Comparison of ENCODE assay signal across 31 cellular contexts in the genomic region with DNA sequence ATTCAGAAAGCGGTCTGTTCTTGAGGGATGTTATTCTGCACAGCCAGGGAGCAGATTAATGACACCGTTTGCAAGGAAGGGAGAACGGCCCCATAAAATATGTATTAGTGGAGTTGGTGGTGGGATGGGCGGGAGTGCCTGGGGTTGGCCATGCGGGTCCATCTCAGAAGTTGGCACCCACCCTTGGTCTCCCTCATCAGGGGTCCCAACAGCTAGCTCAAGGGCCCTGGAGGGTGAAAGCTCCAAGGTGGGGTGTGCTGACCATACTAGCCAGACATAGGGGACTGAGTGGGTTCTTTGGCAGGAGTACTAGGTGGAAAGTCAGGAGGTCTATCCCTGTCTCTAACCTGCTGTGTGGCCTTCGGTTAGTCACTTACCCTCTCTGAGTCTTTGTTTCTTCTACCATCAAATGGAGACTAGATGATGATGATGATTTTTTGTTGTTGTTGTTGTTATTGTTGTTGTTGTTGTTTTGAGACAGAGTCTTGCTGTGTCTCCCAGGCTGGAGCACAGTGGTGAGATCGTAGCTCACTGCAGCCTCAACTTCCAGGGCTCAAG.
"Had no signal": no experiment of that assay in that cellular context is flagged by ENCODE, and none has a peak within 500 bp of the region (broad histone marks: within the 10 kb centered on the region; RNA-seq: fewer than 3 reads in every experiment).

No MANE protein-coding gene starts in this region.

- H3K27ac Mint-ChIP-seq: activated CD4-positive, alpha-beta memory T cell treated with anti-CD3 and anti-CD28 coated beads for 36 hours; activated CD4-positive, alpha-beta T cell treated with anti-CD3 and anti-CD28 coated beads for 36 hours; activated CD4-positive, alpha-beta T cell treated with anti-CD3 and anti-CD28 coated beads, Interleukin-2, amount 10 ng/mL, durations not matched to agents 24 days and 14 days; activated CD8-positive, alpha-beta memory T cell treated with anti-CD3 and anti-CD28 coated beads, Interleukin-2, amount 10 ng/mL, durations not matched to agents 7 days and 5 days; activated CD8-positive, alpha-beta T cell treated with anti-CD3 and anti-CD28 coated beads, Interleukin-2, amount 10 ng/mL, durations not matched to agents 7 days and 5 days; activated naive CD4-positive, alpha-beta T cell treated with anti-CD3 and anti-CD28 coated beads for 36 hours; activated naive CD4-positive, alpha-beta T cell treated with anti-CD3 and anti-CD28 coated beads, Interleukin-2, amount 50 U/mL, for 24 hours; activated naive CD8-positive, alpha-beta T cell treated with anti-CD3 and anti-CD28 coated beads for 36 hours; activated naive CD8-positive, alpha-beta T cell treated with anti-CD3 and anti-CD28 coated beads, Interleukin-2, amount 50 U/mL, for 24 hours; activated T-cell treated with anti-CD3 and anti-CD28 coated beads, Interleukin-2, amount 50 U/mL, for 24 hours; activated T-cell treated with anti-CD3 and anti-CD28 coated beads, Interleukin-2, amount 50 U/mL, for 72 hours; dendritic cell treated with granulocyte-macrophage colony-stimulating factor and Interleukin-4, amounts not matched to agents 40 ng/mL and 50 ng/mL, for 4 days; endodermal cell had no signal

- FAIRE-seq: frontal cortex had no signal

- H3K4me1 Mint-ChIP-seq: activated naive CD4-positive, alpha-beta T cell treated with anti-CD3 and anti-CD28 coated beads, Interleukin-2, amount 50 U/mL, for 24 hours had no signal

- H3K27me3 Mint-ChIP-seq: activated CD4-positive, alpha-beta T cell treated with anti-CD3 and anti-CD28 coated beads, Interleukin-2, amount 10 ng/mL, durations not matched to agents 24 days and 14 days; activated T-cell treated with anti-CD3 and anti-CD28 coated beads, Interleukin-2, amount 50 U/mL, for 24 hours had no signal

- H3K36me3 Mint-ChIP-seq: activated CD4-positive, alpha-beta memory T cell treated with anti-CD3 and anti-CD28 coated beads for 36 hours; activated CD8-positive, alpha-beta memory T cell treated with anti-CD3 and anti-CD28 coated beads, Interleukin-2, amount 10 ng/mL, durations not matched to agents 7 days and 5 days; activated naive CD4-positive, alpha-beta T cell treated with anti-CD3 and anti-CD28 coated beads, Interleukin-2, amount 50 U/mL, for 24 hours; activated naive CD8-positive, alpha-beta T cell treated with anti-CD3 and anti-CD28 coated beads for 36 hours had no signal

- H3K4me1 ChIP-seq: adrenal gland, body of pancreas had no signal

- H3K9me3 ChIP-seq: adrenal gland, body of pancreas had no signal

- H3K27me3 ChIP-seq: body of pancreas had no signal

- DNase-seq: activated CD4-positive, alpha-beta memory T cell treated with anti-CD3 and anti-CD28 coated beads for 36 hours; activated CD4-positive, alpha-beta T cell treated with anti-CD3 and anti-CD28 coated beads for 36 hours; activated CD4-positive, alpha-beta T cell treated with anti-CD3 and anti-CD28 coated beads, Interleukin-2, amount 10 ng/mL, durations not matched to agents 24 days and 14 days; activated CD4-positive, CD25-positive, alpha-beta regulatory T cell; activated CD4-positive, CD25-positive, alpha-beta regulatory T cell treated with anti-CD3 and anti-CD28 coated beads, Interleukin-2, amount 50 U/mL, for 72 hours; activated CD8-positive, alpha-beta memory T cell treated with anti-CD3 and anti-CD28 coated beads, Interleukin-2, amount 10 ng/mL, durations not matched to agents 7 days and 5 days; activated CD8-positive, alpha-beta memory T cell treated with anti-CD3 and anti-CD28 coated beads, Interleukin-2, amount 50 U/mL, for 4 hours; activated CD8-positive, alpha-beta T cell treated with anti-CD3 and anti-CD28 coated beads, Interleukin-2, amount 10 ng/mL, durations not matched to agents 7 days and 5 days; activated naive CD4-positive, alpha-beta T cell treated with anti-CD3 and anti-CD28 coated beads for 36 hours; activated naive CD8-positive, alpha-beta T cell treated with anti-CD3 and anti-CD28 coated beads for 36 hours; activated naive CD8-positive, alpha-beta T cell treated with anti-CD3 and anti-CD28 coated beads, Interleukin-2, amount 50 U/mL, for 24 hours; activated T-cell treated with anti-CD3 and anti-CD28 coated beads, Interleukin-2, amount 50 U/mL, for 24 hours; activated T-cell treated with anti-CD3 and anti-CD28 coated beads, Interleukin-2, amount 50 U/mL, for 72 hours; adrenal gland; amygdala; aorta; body of pancreas; central memory CD4-positive, alpha-beta T cell; cerebellar nuclear complex; effector memory CD4-positive, alpha-beta T cell; endodermal cell; foreskin fibroblast; head of caudate nucleus; T-helper 2 cell had no signal

- H3K27ac ChIP-seq: adrenal gland, body of pancreas, cardiac muscle cell, coronary artery, dorsolateral prefrontal cortex had no signal

- H3K4me3 Mint-ChIP-seq: activated CD4-positive, alpha-beta memory T cell treated with anti-CD3 and anti-CD28 coated beads for 36 hours; activated CD4-positive, alpha-beta T cell treated with anti-CD3 and anti-CD28 coated beads for 36 hours; activated CD4-positive, alpha-beta T cell treated with anti-CD3 and anti-CD28 coated beads, Interleukin-2, amount 10 ng/mL, durations not matched to agents 24 days and 14 days; activated CD8-positive, alpha-beta memory T cell treated with anti-CD3 and anti-CD28 coated beads, Interleukin-2, amount 10 ng/mL, durations not matched to agents 7 days and 5 days; activated CD8-positive, alpha-beta T cell treated with anti-CD3 and anti-CD28 coated beads, Interleukin-2, amount 10 ng/mL, durations not matched to agents 7 days and 5 days; activated naive CD4-positive, alpha-beta T cell treated with anti-CD3 and anti-CD28 coated beads for 36 hours; activated naive CD4-positive, alpha-beta T cell treated with anti-CD3 and anti-CD28 coated beads, Interleukin-2, amount 50 U/mL, for 24 hours; activated naive CD8-positive, alpha-beta T cell treated with anti-CD3 and anti-CD28 coated beads for 36 hours; activated naive CD8-positive, alpha-beta T cell treated with anti-CD3 and anti-CD28 coated beads, Interleukin-2, amount 50 U/mL, for 24 hours; activated T-cell treated with anti-CD3 and anti-CD28 coated beads, Interleukin-2, amount 50 U/mL, for 24 hours; activated T-cell treated with anti-CD3 and anti-CD28 coated beads, Interleukin-2, amount 50 U/mL, for 72 hours; dendritic cell treated with granulocyte-macrophage colony-stimulating factor and Interleukin-4, amounts not matched to agents 40 ng/mL and 50 ng/mL, for 4 days; endodermal cell had no signal

- H3K36me3 ChIP-seq: adrenal gland, cardiac muscle cell had no signal

- H3K9me3 Mint-ChIP-seq: activated CD4-positive, alpha-beta memory T cell treated with anti-CD3 and anti-CD28 coated beads for 36 hours; activated CD4-positive, alpha-beta T cell treated with anti-CD3 and anti-CD28 coated beads, Interleukin-2, amount 10 ng/mL, durations not matched to agents 24 days and 14 days; activated naive CD4-positive, alpha-beta T cell treated with anti-CD3 and anti-CD28 coated beads for 36 hours; activated naive CD4-positive, alpha-beta T cell treated with anti-CD3 and anti-CD28 coated beads, Interleukin-2, amount 50 U/mL, for 24 hours; activated naive CD8-positive, alpha-beta T cell treated with anti-CD3 and anti-CD28 coated beads for 36 hours; activated naive CD8-positive, alpha-beta T cell treated with anti-CD3 and anti-CD28 coated beads, Interleukin-2, amount 50 U/mL, for 24 hours; activated T-cell treated with anti-CD3 and anti-CD28 coated beads, Interleukin-2, amount 50 U/mL, for 24 hours; activated T-cell treated with anti-CD3 and anti-CD28 coated beads, Interleukin-2, amount 50 U/mL, for 72 hours; dendritic cell treated with granulocyte-macrophage colony-stimulating factor and Interleukin-4, amounts not matched to agents 40 ng/mL and 50 ng/mL, for 4 days; endodermal cell had no signal

- ATAC-seq: activated CD4-positive, alpha-beta T cell treated with anti-CD3 and anti-CD28 coated beads for 36 hours; activated CD8-positive, alpha-beta memory T cell treated with anti-CD3 and anti-CD28 coated beads, Interleukin-2, amount 10 ng/mL, durations not matched to agents 7 days and 5 days; activated CD8-positive, alpha-beta T cell treated with anti-CD3 and anti-CD28 coated beads, Interleukin-2, amount 10 ng/mL, durations not matched to agents 7 days and 5 days; activated naive CD8-positive, alpha-beta T cell treated with anti-CD3 and anti-CD28 coated beads, Interleukin-2, amount 50 U/mL, for 24 hours; activated T-cell treated with anti-CD3 and anti-CD28 coated beads, Interleukin-2, amount 50 U/mL, for 72 hours; body of pancreas; esophagus mucosa had no signal

- H3K4me3 ChIP-seq: adrenal gland, body of pancreas, cardiac muscle cell, coronary artery, dorsolateral prefrontal cortex had no signal
